ENCODE assay signal across 8 cellular contexts in the genomic region with DNA sequence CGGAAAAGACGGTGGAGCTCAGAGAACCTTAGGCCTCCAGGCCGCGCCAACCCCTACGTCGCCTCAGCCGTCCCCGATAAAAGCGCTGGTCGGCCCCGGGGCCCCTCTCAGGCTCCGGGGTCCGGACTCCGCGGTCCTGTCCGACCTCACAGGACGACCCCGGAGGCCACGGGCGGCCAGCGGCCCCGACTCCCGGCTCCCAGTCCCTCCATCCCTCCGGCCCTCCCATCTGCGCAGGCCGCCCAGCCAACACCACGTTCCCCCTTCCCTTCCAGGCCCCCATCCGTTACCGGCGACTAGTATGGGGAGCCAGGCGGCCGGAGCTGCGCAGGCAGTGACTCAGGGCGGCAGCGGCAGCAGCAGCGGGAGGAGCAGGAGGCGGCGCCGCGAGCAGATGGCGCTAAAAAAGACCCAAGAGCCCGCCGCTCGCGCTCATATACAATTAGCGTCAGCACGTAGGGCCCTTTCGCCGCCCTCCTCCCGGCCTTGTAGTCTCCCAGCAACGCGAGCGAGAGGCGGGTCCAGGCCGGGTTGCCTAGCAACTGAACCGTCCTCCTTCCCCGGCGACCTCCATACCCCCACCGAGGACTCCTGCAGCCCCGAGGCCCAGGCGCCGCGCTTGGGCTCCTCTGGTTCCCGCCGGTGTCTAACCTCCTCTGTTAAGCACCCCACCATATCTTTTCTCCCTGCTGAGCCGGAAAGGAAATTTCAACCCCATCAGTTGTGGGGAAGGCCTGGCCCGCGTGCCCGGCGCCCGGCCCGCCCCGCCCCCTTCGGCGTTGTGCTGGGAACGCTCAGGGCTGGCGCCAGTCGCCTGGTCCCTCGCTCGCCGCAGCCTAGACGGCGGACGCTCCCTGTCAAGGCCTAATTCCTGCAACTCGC. TPM values are rescaled to one million over a fixed set of nuclear protein-coding genes. Genes with fewer than 3 reads are reported as not detected.
A peak's percentile ranks its signal among the peaks of the same experiment; 100 is the strongest.
DNase-seq lines count a peak whose midpoint lies in the region; ATAC-seq and TF ChIP-seq lines count a peak whose summit lies in the region.

A gene with protein sequence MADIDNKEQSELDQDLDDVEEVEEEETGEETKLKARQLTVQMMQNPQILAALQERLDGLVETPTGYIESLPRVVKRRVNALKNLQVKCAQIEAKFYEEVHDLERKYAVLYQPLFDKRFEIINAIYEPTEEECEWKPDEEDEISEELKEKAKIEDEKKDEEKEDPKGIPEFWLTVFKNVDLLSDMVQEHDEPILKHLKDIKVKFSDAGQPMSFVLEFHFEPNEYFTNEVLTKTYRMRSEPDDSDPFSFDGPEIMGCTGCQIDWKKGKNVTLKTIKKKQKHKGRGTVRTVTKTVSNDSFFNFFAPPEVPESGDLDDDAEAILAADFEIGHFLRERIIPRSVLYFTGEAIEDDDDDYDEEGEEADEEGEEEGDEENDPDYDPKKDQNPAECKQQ (minus strand): TSS at position 409 of the 882 bp plus-strand sequence. CDS start 10,466 bp downstream, outside the sequence.

- H3K27ac ChIP-seq in ACC112 (ENCODE audit: low read depth, low read length): peak within 1 kb of the TSS; percentile 94
- H3K27ac ChIP-seq in WERI-Rb-1: peak within 1 kb of the TSS; percentile 98
- H3K27ac ChIP-seq in mammary epithelial cell (ENCODE audit: insufficient read depth, low read depth, low read length): peak within 1 kb of the TSS; percentile 96
- peak within 1 kb of the TSS; percentile 99 for H3K27ac ChIP-seq in smooth muscle cell (ENCODE audit: low read depth)

- WGBS in mammary epithelial cell (ENCODE audit: low coverage, missing lambda C conversion rate): under 1% methylated on average over 36 of the region's 85 CpGs
- WGBS in smooth muscle cell (ENCODE audit: low lambda C conversion rate): 1% methylated on average over 79 of the region's 85 CpGs

- peak within 1 kb of the TSS; percentile 97 for H3K9ac ChIP-seq in mammary epithelial cell (ENCODE audit: insufficient read depth, low read length)
- H3K9ac ChIP-seq in smooth muscle cell (ENCODE audit: low read depth): peak within 1 kb of the TSS; percentile 98

- peaks cover 13% of the 10 kb centered on the region for H3F3A ChIP-seq in smooth muscle cell (ENCODE audit: low read depth)

- H3K4me3 ChIP-seq in ACC112 (ENCODE audit: low read depth, low read length): peak within 1 kb of the TSS; percentile 96
- peak within 1 kb of the TSS; percentile 99 for H3K4me3 ChIP-seq in WERI-Rb-1 (ENCODE audit: low read depth, low read length)
- peak within 1 kb of the TSS; percentile 82 to 98 (median 95) for H3K4me3 ChIP-seq in mammary epithelial cell (replicated peaks in 1 of 3; ENCODE audit: insufficient read depth in 1 of 3, low read depth in 2 of 3, low read length in 3 of 3)
- peak within 1 kb of the TSS; percentile 88 for H3K4me3 ChIP-seq in smooth muscle cell

- peak; percentile 93 for ATAC-seq in GM18870 (IDR thresholded peaks at IDR 0.05; ENCODE audit: unreplicated experiment)
- ATAC-seq in HG03135 (IDR thresholded peaks at IDR 0.05; ENCODE audit: unreplicated experiment): peak; percentile 94

- H4K20me1 ChIP-seq in mammary epithelial cell (ENCODE audit: insufficient read depth, low read length) (peaks cover 2% of the 10 kb centered on the region), smooth muscle cell (ENCODE audit: low read depth) (peaks cover 43% of the 10 kb centered on the region)

- H3K4me1 ChIP-seq in ACC112 (ENCODE audit: control insufficient read depth, insufficient read depth, low read length, unreplicated experiment) (peaks cover 32% of the 10 kb centered on the region), mammary epithelial cell (ENCODE audit: insufficient read depth, low read length) (peaks cover 14% of the 10 kb centered on the region), smooth muscle cell (ENCODE audit: low read depth) (peaks cover 27% of the 10 kb centered on the region)

- peak within 1 kb of the TSS; percentile 31 for H2AFZ ChIP-seq in ACC112 (ENCODE audit: low read length, unreplicated experiment)
- H2AFZ ChIP-seq in mammary epithelial cell (ENCODE audit: low read depth, low read length): peak within 1 kb of the TSS; percentile 87
- H2AFZ ChIP-seq in smooth muscle cell (ENCODE audit: low read depth): peak within 1 kb of the TSS; percentile 70

- TSS peak; percentile 61 for BruUV-seq in mammary epithelial cell (replicated peaks; lab: Mats Ljungman, UMichigan)

- no peak for TF ChIP-seq CTCF in WERI-Rb-1 (IDR thresholded peaks at IDR 0.05; ENCODE audit: low read depth, low read length)
- TF ChIP-seq CTCF in mammary epithelial cell (conservative IDR thresholded peaks at IDR 0.05 in 1 of 2, IDR thresholded peaks at IDR 0.05 in 1 of 2; ENCODE audit: extremely low read depth in 1 of 2, insufficient read depth in 1 of 2, low read depth in 1 of 2, low read length in 2 of 2): no peak
- no peak for TF ChIP-seq CTCF in smooth muscle cell (IDR thresholded peaks at IDR 0.05; ENCODE audit: borderline replicate concordance, insufficient read depth, poor library complexity, severe bottlenecking)

- H3K36me3 ChIP-seq in ACC112 (ENCODE audit: insufficient read depth, low read length) (peaks cover 14% of the 10 kb centered on the region; the same call in 1 of the 2 replicates), WERI-Rb-1 (peaks cover 35% of the 10 kb centered on the region), mammary epithelial cell (ENCODE audit: insufficient read depth, low read length) (no peaks in the 10 kb centered on the region), smooth muscle cell (ENCODE audit: low read depth) (no peaks in the 10 kb centered on the region)

- H3K79me2 ChIP-seq in ACC112 (ENCODE audit: control insufficient read depth, insufficient read depth, low read length, unreplicated experiment): peaks cover 48% of the 10 kb centered on the region
- peaks cover 49% of the 10 kb centered on the region for H3K79me2 ChIP-seq in mammary epithelial cell (ENCODE audit: insufficient read depth, low read length)
- peaks cover 48% of the 10 kb centered on the region for H3K79me2 ChIP-seq in smooth muscle cell (ENCODE audit: low read depth)

- H3K4me2 ChIP-seq in mammary epithelial cell (ENCODE audit: insufficient read depth, low read depth, low read length) (peak within 1 kb of the TSS; percentile 97), smooth muscle cell (peak within 1 kb of the TSS; percentile 99)

- DNase-seq in NCI-H2196 treated with DMSO at 0.1 percent for 48 hours (lab: John Stamatoyannopoulos, UW; ENCODE audit: unreplicated experiment): peak; percentile 96
- peak; percentile 98 for DNase-seq in WERI-Rb-1
- peak; percentile 97 for DNase-seq in mammary epithelial cell
- DNase-seq in iPS-NIHi11 (ENCODE audit: low spot score): peak; percentile 95
- peak; percentile 95 for DNase-seq in smooth muscle cell (lab: John Stamatoyannopoulos, UW; ENCODE audit: unreplicated experiment)

- H3K9me3 ChIP-seq in WERI-Rb-1 (ENCODE audit: severe bottlenecking) (no peaks in the 10 kb centered on the region), mammary epithelial cell (replicated peaks; ENCODE audit: insufficient read depth, low read length) (no peaks in the 10 kb centered on the region), smooth muscle cell (replicated peaks; ENCODE audit: low read depth) (no peaks in the 10 kb centered on the region)

- in situ Hi-C loops in mammary epithelial cell (cut with MboI; ENCODE audit: low sequenced_read_pairs in 2 of 2): loop anchor here in 1 of 2 donors (25.0 kb wide), 1 partner anchor 478 kb away; a partner anchor contains a TSS

- dilution Hi-C loops in mammary epithelial cell (cut with HindIII; ENCODE audit: low sequenced_read_pairs): no loop called here

- intact Hi-C loops in mammary epithelial cell (cut with micrococcal nuclease): loop anchor here (1.0 to 10.0 kb wide), 8 partner anchors 99 to 500 kb away; a partner anchor contains a TSS

- CTCF ChIA-PET in mammary epithelial cell (lab: Charles Lee; ENCODE audit: low non-redundant PET): no interaction called here

- H3K27me3 ChIP-seq in ACC112 (ENCODE audit: insufficient read depth, low read length) (no peaks in the 10 kb centered on the region), WERI-Rb-1 (ENCODE audit: insufficient read depth, low read depth, severe bottlenecking) (no peaks in the 10 kb centered on the region), mammary epithelial cell (ENCODE audit: insufficient read depth, low read length) (no peaks in the 10 kb centered on the region), smooth muscle cell (ENCODE audit: low read depth) (no peaks in the 10 kb centered on the region)

RNA-seq across cellular contexts. Expression of the gene that starts here (rescaled TPM):
- 100 to 1,000 TPM; 167 to 381 TPM for total RNA-seq in mammary epithelial cell
- 233 TPM for polyA plus RNA-seq in mammary epithelial cell
- polyA minus RNA-seq in mammary epithelial cell: 123 TPM
- total RNA-seq in smooth muscle cell: 221 and 282 TPM in 2 replicates
- 110 and 127 TPM in 2 replicates for polyA plus RNA-seq in smooth muscle cell

Comparison
In these comparisons a context has a peak if more than half of its experiments do, and no peak if none do; other contexts are left out.
1. Peak in every context shown above with its lines: DNase-seq, ATAC-seq, H3K4me3 ChIP-seq and H3K27ac ChIP-seq.
2. H2AFZ ChIP-seq: peak in every context shown above with its lines; median percentile 87 in mammary epithelial cell; 70 in smooth muscle cell; 31 in ACC112.